10 cellular contexts compared by ENCODE assay signal in the genomic region with DNA sequence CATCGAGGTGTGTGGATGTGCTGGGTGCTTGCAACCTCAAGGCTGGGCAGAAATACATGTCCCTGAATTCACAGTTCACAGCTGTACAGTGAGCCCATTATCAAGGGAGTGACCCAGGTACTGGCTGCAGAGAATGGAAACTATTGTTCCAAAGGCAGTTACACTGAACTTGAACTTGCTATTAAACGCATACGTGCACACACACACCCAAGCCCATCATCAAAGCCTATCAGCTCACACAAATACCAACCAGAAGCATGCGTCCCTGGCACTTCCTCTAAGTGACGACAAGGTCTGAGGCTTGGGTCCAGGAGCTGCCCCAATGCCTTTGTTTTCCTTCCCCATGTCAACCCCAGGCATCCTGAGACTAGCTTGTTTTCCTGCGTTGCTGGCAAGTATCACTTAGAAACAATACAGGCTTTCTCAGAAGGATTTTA.
DNase-seq lines count a peak whose midpoint lies in the region; ATAC-seq and TF ChIP-seq lines count a peak whose summit lies in the region.
"Had no signal": no experiment of that assay in that cellular context is flagged by ENCODE, and none has a peak within 500 bp of the region (broad histone marks: within the 10 kb centered on the region; RNA-seq: fewer than 3 reads in every experiment).

No MANE protein-coding gene starts in this region.

- no peak for TF ChIP-seq CTCF in activated CD8-positive, alpha-beta T cell treated with anti-CD3 and anti-CD28 coated beads for 36 hours (IDR thresholded peaks at IDR 0.05)
- TF ChIP-seq CTCF in brain (conservative IDR thresholded peaks at IDR 0.05): no peak
- TF ChIP-seq CTCF in lower lobe of right lung (IDR thresholded peaks at IDR 0.05): no peak
- TF ChIP-seq CTCF in tibial nerve (IDR thresholded peaks at IDR 0.05): no peak
- TF ChIP-seq CTCF in omental fat pad (IDR thresholded peaks at IDR 0.05): no peak

- no peak for ATAC-seq in activated CD8-positive, alpha-beta T cell treated with anti-CD3 and anti-CD28 coated beads, Interleukin-2, amount 10 ng/mL, durations not matched to agents 7 days and 5 days
- ATAC-seq in activated CD8-positive, alpha-beta T cell treated with anti-CD3 and anti-CD28 coated beads for 36 hours: no peak
- ATAC-seq in lower lobe of right lung: peak; percentile 17 to 46
- no peak for ATAC-seq in omental fat pad (ENCODE audit: low FRiP score)

- H3K27me3 Mint-ChIP-seq in activated CD8-positive, alpha-beta T cell treated with anti-CD3 and anti-CD28 coated beads, Interleukin-2, amount 10 ng/mL, durations not matched to agents 7 days and 5 days (ENCODE audit: low read depth): no peaks in the 10 kb centered on the region
- H3K27me3 Mint-ChIP-seq in activated CD8-positive, alpha-beta T cell treated with anti-CD3 and anti-CD28 coated beads for 36 hours: no peaks in the 10 kb centered on the region
- peaks cover 3% of the 10 kb centered on the region for H3K27me3 Mint-ChIP-seq in brain

- TF ChIP-seq EP300 in tibial nerve (IDR thresholded peaks at IDR 0.05): peak in 1 of 2 donors; percentile 73

- intact Hi-C loops in activated CD8-positive, alpha-beta T cell treated with anti-CD3 and anti-CD28 coated beads for 36 hours (cut with micrococcal nuclease): no loop called here
- intact Hi-C loops in lower lobe of right lung (cut with DNase I): no loop called here

- H3K36me3 Mint-ChIP-seq in activated CD8-positive, alpha-beta T cell treated with anti-CD3 and anti-CD28 coated beads, Interleukin-2, amount 10 ng/mL, durations not matched to agents 7 days and 5 days (ENCODE audit: low read depth): peaks cover 76% of the 10 kb centered on the region
- peaks cover 40% of the 10 kb centered on the region for H3K36me3 Mint-ChIP-seq in activated CD8-positive, alpha-beta T cell treated with anti-CD3 and anti-CD28 coated beads for 36 hours (ENCODE audit: low read depth)
- H3K36me3 Mint-ChIP-seq in brain: peaks cover 38% of the 10 kb centered on the region

- H3K27me3 ChIP-seq in lower lobe of right lung (ENCODE audit: low read depth): no peaks in the 10 kb centered on the region
- H3K27me3 ChIP-seq in tibial nerve: no peaks in the 10 kb centered on the region

- H3K9me3 Mint-ChIP-seq in activated CD8-positive, alpha-beta T cell treated with anti-CD3 and anti-CD28 coated beads, Interleukin-2, amount 10 ng/mL, durations not matched to agents 7 days and 5 days (ENCODE audit: insufficient read depth): no peaks in the 10 kb centered on the region
- H3K9me3 Mint-ChIP-seq in activated CD8-positive, alpha-beta T cell treated with anti-CD3 and anti-CD28 coated beads for 36 hours: no peaks in the 10 kb centered on the region
- H3K9me3 Mint-ChIP-seq in brain: peaks cover 0 to 3% (median 0%) of the 10 kb centered on the region in 5 experiments

- peaks cover 62% of the 10 kb centered on the region for H3K4me1 Mint-ChIP-seq in activated CD8-positive, alpha-beta T cell treated with anti-CD3 and anti-CD28 coated beads, Interleukin-2, amount 10 ng/mL, durations not matched to agents 7 days and 5 days (ENCODE audit: low read depth)
- H3K4me1 Mint-ChIP-seq in activated CD8-positive, alpha-beta T cell treated with anti-CD3 and anti-CD28 coated beads for 36 hours (ENCODE audit: low read depth): peaks cover 54% of the 10 kb centered on the region
- peaks cover 69% of the 10 kb centered on the region for H3K4me1 Mint-ChIP-seq in brain

- H3K4me1 ChIP-seq in lower lobe of right lung: peaks cover 48% of the 10 kb centered on the region
- peaks cover 10 to 54% (median 40%) of the 10 kb centered on the region in 4 donors for H3K4me1 ChIP-seq in tibial nerve

- H3K9me3 ChIP-seq in lower lobe of right lung (no peaks in the 10 kb centered on the region), tibial nerve (no peaks in the 10 kb centered on the region)

- peak overlapping the region; percentile 31 for H3K27ac Mint-ChIP-seq in activated CD8-positive, alpha-beta T cell treated with anti-CD3 and anti-CD28 coated beads, Interleukin-2, amount 10 ng/mL, durations not matched to agents 7 days and 5 days
- H3K27ac Mint-ChIP-seq in activated CD8-positive, alpha-beta T cell treated with anti-CD3 and anti-CD28 coated beads for 36 hours: no peak overlapping the region
- H3K27ac Mint-ChIP-seq in brain: peak overlapping the region in 3 of 5 experiments; percentile 42 to 76 (median 66)

- 33 to 36% methylated on average over 6 of the region's 6 CpGs for WGBS in tibial nerve, 2 donors

- H3K4me3 Mint-ChIP-seq in activated CD8-positive, alpha-beta T cell treated with anti-CD3 and anti-CD28 coated beads, Interleukin-2, amount 10 ng/mL, durations not matched to agents 7 days and 5 days: no peak overlapping the region
- H3K4me3 Mint-ChIP-seq in activated CD8-positive, alpha-beta T cell treated with anti-CD3 and anti-CD28 coated beads for 36 hours: no peak overlapping the region
- H3K4me3 Mint-ChIP-seq in brain: no peak overlapping the region

- TF ChIP-seq POLR2A in tibial nerve (IDR thresholded peaks at IDR 0.05): no peak

- no peak for DNase-seq in activated CD8-positive, alpha-beta T cell treated with anti-CD3 and anti-CD28 coated beads, Interleukin-2, amount 10 ng/mL, durations not matched to agents 7 days and 5 days
- DNase-seq in activated CD8-positive, alpha-beta T cell treated with anti-CD3 and anti-CD28 coated beads for 36 hours: no peak
- DNase-seq in lower lobe of right lung: no peak
- DNase-seq in tibial nerve (ENCODE audit: low spot score in 2 of 2): no peak
- DNase-seq in activated effector memory CD4-positive, alpha-beta T cell treated with anti-CD3 and anti-CD28 coated beads, Interleukin-2, amount 50 U/mL, for 16 hours: no peak
- no peak for DNase-seq in omental fat pad (ENCODE audit: low spot score)
- no peak for DNase-seq in AG08396 (ENCODE audit: low spot score)
- DNase-seq: cerebellar nuclear complex, T-helper 9 cell had no signal

- POLR2A ChIA-PET in activated CD8-positive, alpha-beta T cell treated with anti-CD3 and anti-CD28 coated beads, Interleukin-2, amount 10 ng/mL, durations not matched to agents 7 days and 5 days (lab: Charles Lee): no interaction called here
- POLR2A ChIA-PET in activated CD8-positive, alpha-beta T cell treated with anti-CD3 and anti-CD28 coated beads for 36 hours (lab: Charles Lee): interaction anchor here (1.2 kb wide), 1 partner anchor 14 kb away, joined by 3 read pairs; no protein-coding TSS in a partner anchor

- H3K27ac ChIP-seq in lower lobe of right lung (peak overlapping the region; percentile 69), tibial nerve (peak overlapping the region; percentile 16 to 91 (median 78))

- no peak overlapping the region for H3K4me3 ChIP-seq in lower lobe of right lung
- no peak overlapping the region for H3K4me3 ChIP-seq in tibial nerve

- CTCF ChIA-PET in activated CD8-positive, alpha-beta T cell treated with anti-CD3 and anti-CD28 coated beads, Interleukin-2, amount 10 ng/mL, durations not matched to agents 7 days and 5 days (lab: Charles Lee): interaction anchor here (1.3 to 5.4 kb wide), 3 partner anchors 103 to 122 kb away, joined by 3 to 32 read pairs (median 12); no protein-coding TSS in a partner anchor
- CTCF ChIA-PET in activated CD8-positive, alpha-beta T cell treated with anti-CD3 and anti-CD28 coated beads for 36 hours (lab: Charles Lee): interaction anchor here (1.0 kb wide), 1 partner anchor 122 kb away, joined by 4 read pairs; no protein-coding TSS in a partner anchor

- H3K36me3 ChIP-seq in lower lobe of right lung (peaks cover 41% of the 10 kb centered on the region), tibial nerve (peaks cover 0 to 43% (median 0%) of the 10 kb centered on the region in 3 donors)

Comparison
In these comparisons a context has a peak if more than half of its experiments do, and no peak if none do; other contexts are left out.
1. ATAC-seq: peak in lower lobe of right lung (2 of 2); none in activated CD8-positive, alpha-beta T cell treated with anti-CD3 and anti-CD28 coated beads, Interleukin-2, amount 10 ng/mL, durations not matched to agents 7 days and 5 days (single experiment), activated CD8-positive, alpha-beta T cell treated with anti-CD3 and anti-CD28 coated beads for 36 hours (single experiment) and omental fat pad (single experiment).